In genomic region chr6:32472781-32473377, GRCh38 we compare ENCODE assay signal across 15 cellular contexts. TPM values are rescaled to one million over a fixed set of nuclear protein-coding genes. Genes with fewer than 3 reads are reported as not detected.
DNase-seq lines count a peak whose midpoint lies in the region; ATAC-seq and TF ChIP-seq lines count a peak whose summit lies in the region.
"Had no signal": no experiment of that assay in that cellular context is flagged by ENCODE, and none has a peak within 500 bp of the region (broad histone marks: within the 10 kb centered on the region; RNA-seq: fewer than 3 reads in every experiment).

No MANE protein-coding gene starts in this region.

- no peaks in the 10 kb centered on the region for H3F3A ChIP-seq in PC-3 (ENCODE audit: low read length, unreplicated experiment)

- POLR2A ChIA-PET in HCT116 (lab: Charles Lee): no interaction called here
- POLR2A ChIA-PET in naive thymus-derived CD4-positive, alpha-beta T cell (lab: Charles Lee): no interaction called here
- POLR2A ChIA-PET in A673 (lab: Charles Lee; ENCODE audit: low non-redundant PET): no interaction called here
- POLR2A ChIA-PET in PC-3 (lab: Charles Lee; ENCODE audit: unreplicated experiment): no interaction called here

- intact Hi-C loops in HCT116 (cut with micrococcal nuclease) (no loop called here), A673 (cut with micrococcal nuclease; ENCODE audit: unreplicated experiment) (no loop called here), PC-3 (cut with micrococcal nuclease) (no loop called here)
- intact Hi-C loops in naive thymus-derived CD4-positive, alpha-beta T cell (cut with micrococcal nuclease): no loop called here

- no peaks in the 10 kb centered on the region for H3K9me2 ChIP-seq in HCT116 (ENCODE audit: insufficient read depth)
- H3K9me2 ChIP-seq in PC-3 (replicated peaks; ENCODE audit: low read length): no peaks in the 10 kb centered on the region

- no peaks in the 10 kb centered on the region for H3K27me3 ChIP-seq in GM06990 (replicated peaks; ENCODE audit: control insufficient read depth, insufficient read depth, low read length)
- no peaks in the 10 kb centered on the region for H3K27me3 ChIP-seq in HCT116 (ENCODE audit: insufficient read depth, low read length)
- no peaks in the 10 kb centered on the region for H3K27me3 ChIP-seq in naive thymus-derived CD4-positive, alpha-beta T cell (ENCODE audit: control insufficient read depth in 2 of 2, insufficient read depth in 2 of 2, low read length in 2 of 2)
- H3K27me3 ChIP-seq in A673 (replicated peaks; ENCODE audit: insufficient read depth, low read depth, low read length, poor library complexity): peaks cover 20% of the 10 kb centered on the region
- H3K27me3 ChIP-seq in PC-3 (ENCODE audit: low read length): peaks cover 46% of the 10 kb centered on the region
- H3K27me3 ChIP-seq: right atrium auricular region had no signal

- H3K27ac ChIP-seq in HCT116 (ENCODE audit: low read depth, low read length) (no peak overlapping the region), A673 (ENCODE audit: low read depth, low read length, poor library complexity, severe bottlenecking) (no peak overlapping the region), PC-3 (ENCODE audit: low read length) (no peak overlapping the region)
- H3K27ac ChIP-seq in naive thymus-derived CD4-positive, alpha-beta T cell (ENCODE audit: low read depth, low read length): no peak overlapping the region

- no peak for TF ChIP-seq POLR2A in HCT116 (IDR thresholded peaks at IDR 0.05; ENCODE audit: borderline replicate concordance, extremely low read depth, insufficient read depth, insufficient read length)

- H4K20me1 ChIP-seq in HCT116 (ENCODE audit: insufficient read depth) (no peaks in the 10 kb centered on the region), PC-3 (ENCODE audit: low read length) (no peaks in the 10 kb centered on the region)

- H3K36me3 Mint-ChIP-seq in activated naive CD8-positive, alpha-beta T cell treated with anti-CD3 and anti-CD28 coated beads, Interleukin-2, amount 50 U/mL, for 24 hours (ENCODE audit: low read depth): no peaks in the 10 kb centered on the region
- H3K36me3 Mint-ChIP-seq in naive thymus-derived CD4-positive, alpha-beta T cell: peaks cover 0 to 4% (median 0%) of the 10 kb centered on the region in 5 donors
- H3K36me3 Mint-ChIP-seq: CD4-positive, alpha-beta memory T cell; T-cell had no signal

- H3K4me2 ChIP-seq in HCT116 (ENCODE audit: low read length) (peak overlapping the region; percentile 38; the same call in 1 of the 2 replicates), PC-3 (ENCODE audit: low read length) (no peak overlapping the region)

- no peak overlapping the region for H3K27ac Mint-ChIP-seq in activated naive CD8-positive, alpha-beta T cell treated with anti-CD3 and anti-CD28 coated beads, Interleukin-2, amount 50 U/mL, for 24 hours
- H3K27ac Mint-ChIP-seq in naive thymus-derived CD4-positive, alpha-beta T cell: no peak overlapping the region
- H3K27ac Mint-ChIP-seq: CD4-positive, alpha-beta memory T cell had no signal

- no peak for DNase-seq in GM06990 (ENCODE audit: extremely low read depth, insufficient read length)
- DNase-seq in HCT116 (ENCODE audit: low read depth, low spot score): no peak
- DNase-seq in activated naive CD8-positive, alpha-beta T cell treated with anti-CD3 and anti-CD28 coated beads, Interleukin-2, amount 50 U/mL, for 24 hours: no peak
- no peak for DNase-seq in naive thymus-derived CD4-positive, alpha-beta T cell
- DNase-seq in A673 (ENCODE audit: low spot score): no peak
- DNase-seq in RKO (ENCODE audit: low spot score): no peak
- DNase-seq in PC-3: no peak
- DNase-seq: activated CD4-positive, alpha-beta T cell treated with anti-CD3 and anti-CD28 coated beads for 1 hour; activated T-cell treated with anti-CD3 and anti-CD28 coated beads, Interleukin-2, amount 50 U/mL, for 48 hours; dorsolateral prefrontal cortex; T-cell had no signal

- peak overlapping the region; percentile 2 for H3K4me3 Mint-ChIP-seq in activated naive CD8-positive, alpha-beta T cell treated with anti-CD3 and anti-CD28 coated beads, Interleukin-2, amount 50 U/mL, for 24 hours
- no peak overlapping the region for H3K4me3 Mint-ChIP-seq in naive thymus-derived CD4-positive, alpha-beta T cell
- H3K4me3 Mint-ChIP-seq: CD4-positive, alpha-beta memory T cell; T-cell had no signal

- H3K36me3 ChIP-seq in GM06990 (ENCODE audit: control insufficient read depth, insufficient read depth, low read length) (no peaks in the 10 kb centered on the region), HCT116 (ENCODE audit: control insufficient read depth in 1 of 2, insufficient read depth in 2 of 2, low read length in 2 of 2) (no peaks in the 10 kb centered on the region), A673 (ENCODE audit: insufficient read depth, low read length, poor library complexity, severe bottlenecking) (no peaks in the 10 kb centered on the region), PC-3 (ENCODE audit: low read depth, low read length) (no peaks in the 10 kb centered on the region)
- H3K36me3 ChIP-seq in naive thymus-derived CD4-positive, alpha-beta T cell (ENCODE audit: control insufficient read depth in 2 of 3, insufficient read depth in 3 of 3, low read length in 3 of 3): no peaks in the 10 kb centered on the region
- H3K36me3 ChIP-seq: right atrium auricular region had no signal

- TF ChIP-seq CTCF in GM06990 (IDR thresholded peaks at IDR 0.05; ENCODE audit: insufficient read depth, low read length, poor library complexity, severe bottlenecking) (no peak), HCT116 (IDR thresholded peaks at IDR 0.05 in 2 of 3, conservative IDR thresholded peaks at IDR 0.05 in 1 of 3; ENCODE audit: borderline replicate concordance in 1 of 3, insufficient read depth in 1 of 3, low read depth in 2 of 3, low read length in 2 of 3) (no peak), A673 (conservative IDR thresholded peaks at IDR 0.05; ENCODE audit: low read depth, low read length) (no peak), PC-3 (conservative IDR thresholded peaks at IDR 0.05; ENCODE audit: low read depth, low read length) (no peak)

- peaks cover 11% of the 10 kb centered on the region for H3K4me1 Mint-ChIP-seq in activated naive CD8-positive, alpha-beta T cell treated with anti-CD3 and anti-CD28 coated beads, Interleukin-2, amount 50 U/mL, for 24 hours
- peaks cover 0 to 4% (median 3%) of the 10 kb centered on the region in 7 donors for H3K4me1 Mint-ChIP-seq in naive thymus-derived CD4-positive, alpha-beta T cell

- CTCF ChIA-PET in HCT116 (lab: Charles Lee) (no interaction called here), A673 (lab: Charles Lee) (no interaction called here), PC-3 (lab: Charles Lee) (no interaction called here)
- CTCF ChIA-PET in naive thymus-derived CD4-positive, alpha-beta T cell (lab: Charles Lee): no interaction called here

- H3K4me3 ChIP-seq in GM06990 (replicated peaks; ENCODE audit: low read depth, low read length) (peak overlapping the region; percentile 28; the same call in 1 of the 2 replicates), HCT116 (replicated peaks in 1 of 2; ENCODE audit: low read depth in 1 of 2, low read length in 2 of 2) (no peak overlapping the region), A673 (ENCODE audit: low read depth, low read length, poor library complexity, severe bottlenecking) (no peak overlapping the region), PC-3 (ENCODE audit: low read length) (no peak overlapping the region)
- H3K4me3 ChIP-seq in naive thymus-derived CD4-positive, alpha-beta T cell (ENCODE audit: low read length): no peak overlapping the region
- H3K4me3 ChIP-seq: dorsolateral prefrontal cortex, right atrium auricular region had no signal

- H2AFZ ChIP-seq in HCT116 (ENCODE audit: low read depth, low read length, poor library complexity, severe bottlenecking) (no peak overlapping the region), PC-3 (ENCODE audit: low read length) (no peak overlapping the region)

- H3K27me3 Mint-ChIP-seq in activated naive CD8-positive, alpha-beta T cell treated with anti-CD3 and anti-CD28 coated beads, Interleukin-2, amount 50 U/mL, for 24 hours: peaks cover 17% of the 10 kb centered on the region
- H3K27me3 Mint-ChIP-seq in naive thymus-derived CD4-positive, alpha-beta T cell: peaks cover 16 to 30% (median 26%) of the 10 kb centered on the region in 5 donors

- no peaks in the 10 kb centered on the region for H3K9me3 Mint-ChIP-seq in activated naive CD8-positive, alpha-beta T cell treated with anti-CD3 and anti-CD28 coated beads, Interleukin-2, amount 50 U/mL, for 24 hours
- H3K9me3 Mint-ChIP-seq in naive thymus-derived CD4-positive, alpha-beta T cell: peaks cover 0 to 10% (median 4%) of the 10 kb centered on the region in 11 donors
- H3K9me3 Mint-ChIP-seq: T-cell had no signal

- peak; percentile 23 for ATAC-seq in HCT116
- peak; percentile 20 for ATAC-seq in activated naive CD8-positive, alpha-beta T cell treated with anti-CD3 and anti-CD28 coated beads, Interleukin-2, amount 50 U/mL, for 24 hours
- peak; percentile 72 for ATAC-seq in naive thymus-derived CD4-positive, alpha-beta T cell
- ATAC-seq in PC-3: no peak
- ATAC-seq in GM21515 (IDR thresholded peaks at IDR 0.05; ENCODE audit: unreplicated experiment): no peak

- H3K4me1 ChIP-seq in HCT116 (ENCODE audit: control insufficient read depth in 1 of 2, insufficient read depth in 2 of 2, low read length in 2 of 2) (peaks cover 0 to 4% of the 10 kb centered on the region in 2 experiments; a peak in 1 of 4 replicates), A673 (ENCODE audit: insufficient read depth, low read length, poor library complexity, severe bottlenecking) (no peaks in the 10 kb centered on the region), PC-3 (ENCODE audit: insufficient read depth, low read length) (no peaks in the 10 kb centered on the region)
- H3K4me1 ChIP-seq in naive thymus-derived CD4-positive, alpha-beta T cell (ENCODE audit: control insufficient read depth in 2 of 2, insufficient read depth in 2 of 2, low read length in 2 of 2): no peaks in the 10 kb centered on the region
- H3K4me1 ChIP-seq: right atrium auricular region had no signal

- TF ChIP-seq RAD21 in HCT116 (IDR thresholded peaks at IDR 0.05; ENCODE audit: low read depth): no peak

- H3K79me2 ChIP-seq in HCT116 (ENCODE audit: insufficient read depth, low read length): no peaks in the 10 kb centered on the region
- H3K79me2 ChIP-seq in PC-3 (ENCODE audit: low read length): no peaks in the 10 kb centered on the region

- BruUV-seq in HCT116 (replicated peaks; lab: Mats Ljungman, UMichigan) (no TSS peak), A673 (replicated peaks; lab: Mats Ljungman, UMichigan) (no TSS peak), PC-3 (replicated peaks; lab: Mats Ljungman, UMichigan) (no TSS peak)

- no peaks in the 10 kb centered on the region for H3K9me3 ChIP-seq in HCT116 (ENCODE audit: control insufficient read depth in 1 of 2, insufficient read depth in 1 of 2, low read depth in 1 of 2, low read length in 2 of 2)
- no peaks in the 10 kb centered on the region for H3K9me3 ChIP-seq in naive thymus-derived CD4-positive, alpha-beta T cell (ENCODE audit: control insufficient read depth in 2 of 3, low read length in 3 of 3)
- no peaks in the 10 kb centered on the region for H3K9me3 ChIP-seq in A673 (ENCODE audit: low read depth, low read length, poor library complexity, severe bottlenecking)
- H3K9me3 ChIP-seq in PC-3 (ENCODE audit: low read length): no peaks in the 10 kb centered on the region
- H3K9me3 ChIP-seq: right atrium auricular region had no signal

- RAD21 ChIA-PET in HCT116 (lab: Charles Lee; ENCODE audit: low non-redundant PET in 1 of 2, low total read pairs in 2 of 2, uncharacterized antibody in 2 of 2, unreplicated experiment in 2 of 2): no interaction called here

- no peak overlapping the region for H3K9ac ChIP-seq in HCT116 (ENCODE audit: low read length)
- H3K9ac ChIP-seq in PC-3 (ENCODE audit: low read length): no peak overlapping the region

RNA-seq across cellular contexts. Expression of gene HLA-DRA, which starts 33.2 kb away (rescaled TPM):
- total RNA-seq in HCT116 (2021; ENCODE audit: unreplicated experiment): 4.7 TPM
- polyA plus RNA-seq in HCT116 (2012): 1.7 TPM in 2 replicates
- total RNA-seq in naive thymus-derived CD4-positive, alpha-beta T cell: 100 to 1,000 TPM in 3 of 5 experiments, 10 to 100 TPM in 2; 35.4 to 679 (median 104) TPM
- polyA plus RNA-seq in naive thymus-derived CD4-positive, alpha-beta T cell: 10 to 100 TPM in 1 of 2 donors, 1 to 10 TPM in 1; 7.8 to 11.0 TPM
- not detected in 2 replicates for total RNA-seq in A673 (2021)
- not detected in 2 replicates for total RNA-seq in PC-3 (2014; rRNA removed)
- total RNA-seq: fibroblast of villous mesenchyme had no signal

RNA-seq across cellular contexts. Expression of gene HLA-DRB5, which starts 57.2 kb away (rescaled TPM):
- total RNA-seq in HCT116 (2021; ENCODE audit: unreplicated experiment): not detected
- polyA plus RNA-seq in HCT116 (2012): 0.21 and 0.30 TPM in 2 replicates
- total RNA-seq in naive thymus-derived CD4-positive, alpha-beta T cell: 10 to 100 TPM in 2 of 5 experiments, 1 to 10 TPM in 2, under 1 TPM in 1; 0.68 to 37.4 (median 7.1) TPM
- 1 to 10 TPM in 1 of 2 donors, under 1 TPM in 1; 0.20 to 2.0 TPM for polyA plus RNA-seq in naive thymus-derived CD4-positive, alpha-beta T cell
- not detected in 2 replicates for total RNA-seq in A673 (2021)
- total RNA-seq in PC-3 (2014; rRNA removed): not detected in 2 replicates
- total RNA-seq: fibroblast of villous mesenchyme had no signal

Comparison
In these comparisons a context has a peak if more than half of its experiments do, and no peak if none do; other contexts are left out.
1. ATAC-seq: peak in HCT116 (single experiment), activated naive CD8-positive, alpha-beta T cell treated with anti-CD3 and anti-CD28 coated beads, Interleukin-2, amount 50 U/mL, for 24 hours (single experiment) and naive thymus-derived CD4-positive, alpha-beta T cell (single experiment); none in PC-3 (single experiment) and GM21515 (single experiment).